In genomic region chr6:129134535-129134934, GRCh38 we compare ENCODE assay signal across 19 cellular contexts.
DNase-seq lines count a peak whose midpoint lies in the region; ATAC-seq and TF ChIP-seq lines count a peak whose summit lies in the region.
"Had no signal": no experiment of that assay in that cellular context is flagged by ENCODE, and none has a peak within 500 bp of the region (broad histone marks: within the 10 kb centered on the region; RNA-seq: fewer than 3 reads in every experiment).

No MANE protein-coding gene starts in this region.

- DNase-seq in RWPE2 (ENCODE audit: low spot score) (no peak), medulla oblongata (ENCODE audit: extremely low spot score) (peak; percentile 35), HCEC 1CT (no peak)
- no peak for DNase-seq in activated CD4-positive, CD25-positive, alpha-beta regulatory T cell treated with anti-CD3 and anti-CD28 coated beads, Interleukin-2, amount 50 U/mL, for 72 hours
- DNase-seq in naive thymus-derived CD8-positive, alpha-beta T cell = no peak
- DNase-seq: activated CD4-positive, alpha-beta T cell treated with anti-CD3 and anti-CD28 coated beads, Interleukin-2, amount 50 U/mL, for 48 hours; amniotic stem cell; GOT3; islet precursor cell; NCI-H1105 treated with DMSO at 0.1 percent for 48 hours; NCI-H226; stimulated activated naive CD4-positive, alpha-beta T cell treated with Interleukin-2 at 50 U/mL for 16 hours had no signal

- H3K36me3 ChIP-seq in RWPE2 (ENCODE audit: low read depth) = no peaks in the 10 kb centered on the region
- no peaks in the 10 kb centered on the region for H3K36me3 ChIP-seq in esophagus (ENCODE audit: control insufficient read depth in 2 of 2, insufficient read depth in 2 of 2, low read length in 1 of 2)

- H3K4me3 ChIP-seq in RWPE2 (ENCODE audit: severe bottlenecking) = no peak overlapping the region
- H3K4me3 ChIP-seq in esophagus (ENCODE audit: low read depth in 1 of 2, low read length in 2 of 2) = no peak overlapping the region
- H3K4me3 ChIP-seq: skin epidermis had no signal

- POLR2A ChIA-PET in naive thymus-derived CD8-positive, alpha-beta T cell (lab: Charles Lee) = no interaction called here

- TF ChIP-seq CTCF in RWPE2 (IDR thresholded peaks at IDR 0.05; ENCODE audit: poor library complexity, severe bottlenecking) = no peak

- no peaks in the 10 kb centered on the region for H3K9me3 ChIP-seq in RWPE2 (ENCODE audit: severe bottlenecking)
- H3K9me3 ChIP-seq in esophagus (ENCODE audit: control insufficient read depth in 2 of 2, insufficient read depth in 1 of 2, low read depth in 1 of 2, low read length in 1 of 2) = no peaks in the 10 kb centered on the region

- H3K4me1 ChIP-seq in RWPE2 (ENCODE audit: insufficient read depth, poor library complexity, severe bottlenecking) = no peaks in the 10 kb centered on the region
- H3K4me1 ChIP-seq in esophagus (ENCODE audit: control insufficient read depth in 2 of 2, insufficient read depth in 2 of 2, low read length in 1 of 2) = no peaks in the 10 kb centered on the region

- H3K27me3 ChIP-seq in RWPE2 (ENCODE audit: insufficient read depth, poor library complexity, severe bottlenecking) = no peaks in the 10 kb centered on the region
- H3K27me3 ChIP-seq in esophagus (ENCODE audit: control insufficient read depth in 1 of 2, insufficient read depth in 2 of 2, low read length in 2 of 2) = no peaks in the 10 kb centered on the region

- H3K27ac ChIP-seq in RWPE2 (ENCODE audit: poor library complexity, severe bottlenecking) = no peak overlapping the region
- H3K27ac ChIP-seq in esophagus (ENCODE audit: low read depth in 2 of 2, low read length in 1 of 2) = peak overlapping the region; percentile 51 to 57
- H3K27ac ChIP-seq in temporal lobe (ENCODE audit: low read depth, low read length) = peak overlapping the region; percentile 53

- H3K9me3 Mint-ChIP-seq in naive thymus-derived CD8-positive, alpha-beta T cell = no peaks in the 10 kb centered on the region
- H3K9me3 Mint-ChIP-seq: activated T-helper 1 cell treated with anti-CD3 and anti-CD28 coated beads, Interleukin-12 subunit alpha, Interleukin-12 subunit beta, Interleukin-2, Interleukin-4 antibody, amounts not matched to agents 30 ng/mL and 10 ng/mL and 1 ng/mL, durations not matched to agents 14 hours and 24 hours and 36 hours; nephron had no signal

- no peak overlapping the region for H3K4me3 Mint-ChIP-seq in naive thymus-derived CD8-positive, alpha-beta T cell
- H3K4me3 Mint-ChIP-seq: activated T-helper 1 cell treated with anti-CD3 and anti-CD28 coated beads, Interleukin-12 subunit alpha, Interleukin-12 subunit beta, Interleukin-2, Interleukin-4 antibody, amounts not matched to agents 30 ng/mL and 10 ng/mL and 1 ng/mL, durations not matched to agents 14 hours and 24 hours and 36 hours; B cell; nephron had no signal

- peaks cover 4 to 18% (median 10%) of the 10 kb centered on the region in 5 donors for H3K27me3 Mint-ChIP-seq in naive thymus-derived CD8-positive, alpha-beta T cell
- H3K27me3 Mint-ChIP-seq: B cell had no signal

- no peaks in the 10 kb centered on the region for H3K36me3 Mint-ChIP-seq in naive thymus-derived CD8-positive, alpha-beta T cell

- H3K27ac Mint-ChIP-seq in naive thymus-derived CD8-positive, alpha-beta T cell = no peak overlapping the region
- H3K27ac Mint-ChIP-seq: activated T-helper 1 cell treated with anti-CD3 and anti-CD28 coated beads, Interleukin-12 subunit alpha, Interleukin-12 subunit beta, Interleukin-2, Interleukin-4 antibody, amounts not matched to agents 30 ng/mL and 10 ng/mL and 1 ng/mL, durations not matched to agents 14 hours and 24 hours and 36 hours; B cell had no signal

- ATAC-seq in RWPE2 (ENCODE audit: low read depth) (0 out of 3 replicates have a peak, but pooled peaks have one; percentile 27), GM19452 (IDR thresholded peaks at IDR 0.05; ENCODE audit: unreplicated experiment) (no peak)
- ATAC-seq in naive thymus-derived CD8-positive, alpha-beta T cell = no peak

- no peaks in the 10 kb centered on the region for H3K4me1 Mint-ChIP-seq in naive thymus-derived CD8-positive, alpha-beta T cell
- H3K4me1 Mint-ChIP-seq: B cell had no signal
